9 cellular contexts compared by ENCODE assay signal in the genomic region with DNA sequence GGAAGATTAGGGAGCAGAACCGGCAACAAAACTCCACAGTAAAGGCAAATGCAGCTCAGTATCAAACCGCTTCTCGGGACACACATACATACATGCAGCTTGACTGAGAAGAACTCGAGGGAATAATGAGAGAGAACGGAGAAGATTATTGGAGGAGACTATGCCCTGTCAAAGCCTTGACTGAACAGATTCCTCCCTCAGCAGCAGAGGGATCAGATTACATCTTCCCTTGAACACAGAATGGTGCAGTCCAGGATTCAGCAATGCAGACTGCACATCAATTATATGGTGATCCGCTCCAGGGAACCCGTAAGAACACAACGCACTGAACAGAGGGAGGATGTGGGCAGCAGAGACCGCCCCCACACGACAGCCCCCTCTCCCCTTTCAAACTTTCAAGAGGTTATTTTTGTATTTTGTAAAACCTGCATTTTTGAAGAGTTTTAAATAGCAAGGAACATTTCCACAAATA.
DNase-seq lines count a peak whose midpoint lies in the region; ATAC-seq and TF ChIP-seq lines count a peak whose summit lies in the region.
"Had no signal": no experiment of that assay in that cellular context is flagged by ENCODE, and none has a peak within 500 bp of the region (broad histone marks: within the 10 kb centered on the region; RNA-seq: fewer than 3 reads in every experiment).

No MANE protein-coding gene starts in this region.

- H3K9ac ChIP-seq in iPS-20b (ENCODE audit: low read depth, low read length) = peak overlapping the region; percentile 11; the same call in 1 of the 2 replicates

- H3K27me3 ChIP-seq in body of pancreas = no peaks in the 10 kb centered on the region
- H3K27me3 ChIP-seq in iPS-20b (ENCODE audit: insufficient read depth, low read length) = no peaks in the 10 kb centered on the region

- no peaks in the 10 kb centered on the region for H3K9me3 ChIP-seq in body of pancreas
- no peaks in the 10 kb centered on the region for H3K9me3 ChIP-seq in iPS-20b (ENCODE audit: insufficient read depth, low read depth, low read length)

- H3K4me1 ChIP-seq in body of pancreas (peaks cover 13% of the 10 kb centered on the region), iPS-20b (ENCODE audit: insufficient read depth, low read length) (peaks cover 12% of the 10 kb centered on the region; the same call in 1 of the 2 replicates)

- ATAC-seq in GM18909 (IDR thresholded peaks at IDR 0.05; ENCODE audit: poor library complexity, unreplicated experiment) (peak; percentile 81), HG03342 (IDR thresholded peaks at IDR 0.05; ENCODE audit: unreplicated experiment) (peak; percentile 82), body of pancreas (peak; percentile 88)

- H3K27ac ChIP-seq in body of pancreas (peak overlapping the region in 2 of 4 donors; percentile 29 to 53), iPS-20b (ENCODE audit: low read length) (no peak overlapping the region)
- H3K27ac ChIP-seq: HL-60 had no signal

- H3K36me3 ChIP-seq in body of pancreas (replicated peaks in 1 of 2; ENCODE audit: insufficient read depth in 1 of 2, low read depth in 2 of 2) (no peaks in the 10 kb centered on the region), iPS-20b (ENCODE audit: insufficient read depth, low read depth, low read length) (no peaks in the 10 kb centered on the region)

- 36 to 49% methylated on average over 10 of the region's 10 CpGs for WGBS in body of pancreas, 2 donors

- TF ChIP-seq CTCF in body of pancreas (IDR thresholded peaks at IDR 0.05) = no peak

- intact Hi-C loops in body of pancreas (cut with DNase I) = no loop called here

- TF ChIP-seq POLR2A in body of pancreas (IDR thresholded peaks at IDR 0.05) = peak in 2 of 3 donors; percentile 36 to 45

- no peak overlapping the region for H3K4me3 ChIP-seq in body of pancreas
- H3K4me3 ChIP-seq in iPS-20b (ENCODE audit: low read length) = peak overlapping the region; percentile 48
- H3K4me3 ChIP-seq in skeletal muscle cell (ENCODE audit: low read depth, low read length) = peak overlapping the region; percentile 62

- DNase-seq in AG08396 (ENCODE audit: low spot score) (peak; percentile 66), NCI-H510A (lab: John Stamatoyannopoulos, UW) (peak; percentile 63), body of pancreas (peak; percentile 20 to 48 (median 30)), skeletal muscle cell (ENCODE audit: low read depth) (peak; percentile 97), CD1c-positive myeloid dendritic cell (ENCODE audit: extremely low spot score) (no peak)

Comparison
In these comparisons a context has a peak if more than half of its experiments do, and no peak if none do; other contexts are left out.
1. H3K4me3 ChIP-seq: peak in iPS-20b (single experiment) and skeletal muscle cell (single experiment); none in body of pancreas (0 of 2).
2. Peak in every context shown above with its lines, with median percentiles within 50 percentile points of each other: ATAC-seq.